In genomic region chr1:162854245-162854860, GRCh38 we compare ENCODE assay signal across 8 cellular contexts. TPM values are rescaled to one million over a fixed set of nuclear protein-coding genes. Genes with fewer than 3 reads are reported as not detected.
A peak's percentile ranks its signal among the peaks of the same experiment; 100 is the strongest.
DNase-seq lines count a peak whose midpoint lies in the region; ATAC-seq and TF ChIP-seq lines count a peak whose summit lies in the region.

No MANE protein-coding gene starts in this region.

- in situ Hi-C loops in Panc1 (cut with HindIII; ENCODE audit: low pct_unique_long_range_greater_than_20kb, low sequenced_read_pairs) = no loop called here

- no peaks in the 10 kb centered on the region for H4K20me1 ChIP-seq in KMS-11 (ENCODE audit: insufficient read depth)

- H3K27ac ChIP-seq in KMS-11 = no peak overlapping the region
- H3K27ac ChIP-seq in Panc1 (ENCODE audit: low read length) = no peak overlapping the region

- no peak overlapping the region for H3K4me3 ChIP-seq in KMS-11 (IDR thresholded peaks at IDR 0.05; ENCODE audit: insufficient read depth, low read depth, low read length)
- no peak overlapping the region for H3K4me3 ChIP-seq in Panc1 (ENCODE audit: low read depth in 2 of 2, low read length in 2 of 2)

- H3K79me2 ChIP-seq in KMS-11 (ENCODE audit: insufficient read depth, low read depth) = no peaks in the 10 kb centered on the region

- H3K36me3 ChIP-seq in KMS-11 (ENCODE audit: insufficient read depth) (no peaks in the 10 kb centered on the region), Panc1 (ENCODE audit: control insufficient read depth, insufficient read depth, low read length) (no peaks in the 10 kb centered on the region)

- no peaks in the 10 kb centered on the region for H3K9me3 ChIP-seq in Panc1 (ENCODE audit: control insufficient read depth, insufficient read depth, low read depth, low read length)

- ATAC-seq in GM21526 (IDR thresholded peaks at IDR 0.05; ENCODE audit: low FRiP score, unreplicated experiment) = peak; percentile 79
- peak; percentile 85 for ATAC-seq in Panc1
- ATAC-seq in HG02571 (IDR thresholded peaks at IDR 0.05; ENCODE audit: unreplicated experiment) = no peak

- peak overlapping the region; percentile 27 for H2AFZ ChIP-seq in KMS-11 (ENCODE audit: low read depth)

- no peak overlapping the region for H3K4me2 ChIP-seq in KMS-11

- intact Hi-C loops in Panc1 (cut with micrococcal nuclease; ENCODE audit: unreplicated experiment) = loop anchor here (2.0 kb wide), 1 partner anchor 462 kb away; no protein-coding TSS in a partner anchor
- intact Hi-C loops in posterior cingulate gyrus (cut with DNase I) = loop anchor here (1.0 kb wide), 1 partner anchor 461 kb away; no protein-coding TSS in a partner anchor

- POLR2A ChIA-PET in Panc1 (lab: Charles Lee) = no interaction called here

- no TSS peak for BruUV-seq in Panc1 (replicated peaks; lab: Mats Ljungman, UMichigan)

- peaks cover 32% of the 10 kb centered on the region for H3K4me1 ChIP-seq in KMS-11 (ENCODE audit: low read depth, poor library complexity, severe bottlenecking)
- H3K4me1 ChIP-seq in Panc1 (ENCODE audit: control insufficient read depth, insufficient read depth, low read length) = no peaks in the 10 kb centered on the region

- H3K27me3 ChIP-seq in KMS-11 (ENCODE audit: insufficient read depth, low read depth) (no peaks in the 10 kb centered on the region), Panc1 (ENCODE audit: control insufficient read depth, insufficient read depth, low read length) (no peaks in the 10 kb centered on the region; the same call in 1 of the 2 replicates)

- no peak overlapping the region for H3K9ac ChIP-seq in KMS-11

- peak; percentile 91 for DNase-seq in DMS53 (lab: John Stamatoyannopoulos, UW)
- no peak for DNase-seq in Panc1 (ENCODE audit: low read depth, low spot score)
- DNase-seq in activated effector memory CD4-positive, alpha-beta T cell treated with Interleukin-2 at 50 U/mL for 16 hours = peak; percentile 10
- peak; percentile 48 for DNase-seq in globus pallidus (ENCODE audit: low spot score)
- peak in 8 of 10 donors; percentile 17 to 91 (median 68) for DNase-seq in posterior cingulate gyrus

- peak; percentile 98 for TF ChIP-seq CTCF in KMS-11 (conservative IDR thresholded peaks at IDR 0.05; ENCODE audit: low read depth, low read length)
- peak; percentile 79; the same call in 1 of the 2 replicates for TF ChIP-seq CTCF in Panc1 (IDR thresholded peaks at IDR 0.05)

- CTCF ChIA-PET in Panc1 (lab: Charles Lee) = interaction anchor here (0.9 to 1.5 kb wide), 5 partner anchors 20 to 461 kb away, joined by 3 to 6 read pairs (median 5); no protein-coding TSS in a partner anchor

RNA-seq across cellular contexts. Expression of gene CCDC190, which starts 6.6 kb away (rescaled TPM):
- not detected for total RNA-seq in Panc1 (2021; ENCODE audit: unreplicated experiment)
- not detected for polyA plus RNA-seq in Panc1 (2012; ENCODE audit: insufficient read length)
